In the genomic region with DNA sequence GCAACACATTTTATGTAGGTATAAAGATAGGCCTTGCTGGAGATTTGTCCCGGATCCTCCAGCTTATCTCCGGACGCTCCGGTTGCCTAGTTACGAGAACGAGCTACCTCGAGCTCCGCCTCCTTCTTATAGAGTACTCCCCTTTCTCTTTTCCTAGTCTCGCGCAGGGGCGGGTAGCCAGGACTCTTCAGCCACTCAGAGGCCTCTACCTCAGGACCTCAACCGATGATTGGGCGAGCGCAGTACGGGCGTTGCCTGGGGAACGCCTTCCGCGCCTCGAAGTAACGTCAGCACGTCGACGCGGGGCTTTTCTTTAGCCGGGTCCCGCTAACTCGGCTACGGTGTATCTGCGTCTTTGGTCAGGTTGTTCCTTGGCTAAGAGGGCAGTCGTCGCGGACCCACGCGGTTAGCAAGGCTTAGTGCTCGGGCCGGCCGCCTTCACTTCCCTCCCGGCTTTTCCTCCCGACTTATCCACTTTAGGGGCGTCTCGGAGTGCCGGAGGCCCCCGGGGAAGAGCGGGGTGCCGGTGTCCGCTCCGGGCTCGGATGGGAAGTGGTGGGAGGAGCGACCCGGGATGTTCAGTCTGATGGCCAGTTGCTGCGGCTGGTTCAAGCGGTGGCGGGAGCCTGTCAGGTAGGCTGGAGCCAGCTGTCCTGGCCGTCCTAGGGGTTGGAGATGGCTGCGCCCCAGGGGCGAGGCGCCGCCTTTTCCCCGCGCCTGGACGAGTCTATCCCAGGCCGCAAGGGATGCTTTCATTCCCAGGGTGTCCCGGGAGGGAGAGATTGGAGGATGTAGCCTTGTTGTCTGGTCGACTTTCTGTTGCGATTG, we compare ENCODE assay signal across 8 cellular contexts. TPM values are rescaled to one million over a fixed set of nuclear protein-coding genes. Genes with fewer than 3 reads are reported as not detected.
DNase-seq lines count a peak whose midpoint lies in the region; ATAC-seq and TF ChIP-seq lines count a peak whose summit lies in the region.

ARL13B (plus strand) TSS at position 306 of the 828 bp plus-strand sequence; CDS start at position 575, 269 bp downstream.

- H3K36me3 ChIP-seq in Panc1 (ENCODE audit: control insufficient read depth, insufficient read depth, low read length), result no peaks in the 10 kb centered on the region; the same call in 1 of the 2 replicates
- H3K36me3 ChIP-seq in muscle layer of colon (ENCODE audit: insufficient read depth, low read length), result no peaks in the 10 kb centered on the region

- H3K4me3 ChIP-seq in Panc1 (ENCODE audit: low read depth in 2 of 2, low read length in 2 of 2) (peak within 1 kb of the TSS; percentile 82 to 84), muscle layer of colon (ENCODE audit: low read depth in 1 of 2, low read length in 2 of 2) (peak within 1 kb of the TSS; percentile 64 to 81)

- CTCF ChIA-PET in Panc1 (lab: Charles Lee), result no interaction called here

- POLR2A ChIA-PET in Panc1 (lab: Charles Lee), result interaction anchor here (0.6 to 1.0 kb wide), 5 partner anchors 13 to 89 kb away, joined by 3 to 6 read pairs (median 3); partner anchors contain the start of genes DHFR2 and NSUN3

- H3K4me1 ChIP-seq in Panc1 (ENCODE audit: control insufficient read depth, insufficient read depth, low read length) (peaks cover 9% of the 10 kb centered on the region; the same call in 1 of the 2 replicates), muscle layer of colon (ENCODE audit: insufficient read depth, low read length) (no peaks in the 10 kb centered on the region)

- H3K27me3 ChIP-seq in Panc1 (ENCODE audit: control insufficient read depth, insufficient read depth, low read length), result no peaks in the 10 kb centered on the region
- no peaks in the 10 kb centered on the region for H3K27me3 ChIP-seq in muscle layer of colon (ENCODE audit: control insufficient read depth in 1 of 2, insufficient read depth in 2 of 2, low read length in 2 of 2)

- in situ Hi-C loops in Panc1 (cut with HindIII; ENCODE audit: low pct_unique_long_range_greater_than_20kb, low sequenced_read_pairs), result no loop called here

- DNase-seq in DMS53 (lab: John Stamatoyannopoulos, UW), result peak; percentile 99
- DNase-seq in KG1 (lab: John Stamatoyannopoulos, UW), result peak; percentile 93
- DNase-seq in Panc1 (ENCODE audit: low read depth, low spot score), result peak; percentile 95
- DNase-seq in activated T-cell treated with anti-CD3 and anti-CD28 coated beads, Interleukin-2, amount 50 U/mL, for 48 hours, result peak; percentile 92 to 93
- DNase-seq in stimulated activated CD8-positive, alpha-beta memory T cell treated with anti-CD3 and anti-CD28 coated beads, Interleukin-7, amount 100 ng/mL, for 24 hours (ENCODE audit: low read depth), result peak; percentile 82

- H3K27ac ChIP-seq in Panc1 (ENCODE audit: low read length), result peak within 1 kb of the TSS; percentile 81
- H3K27ac ChIP-seq in muscle layer of colon (ENCODE audit: low read depth, low read length), result peak within 1 kb of the TSS; percentile 94

- peak within 1 kb of the TSS; percentile 71 for H3K9ac ChIP-seq in muscle layer of colon (ENCODE audit: low read length)

- ATAC-seq in GM21723 (IDR thresholded peaks at IDR 0.05; ENCODE audit: unreplicated experiment) (peak; percentile 100), Panc1 (peak; percentile 100), esophagus mucosa (peak; percentile 100)

- no peak for TF ChIP-seq CTCF in Panc1 (IDR thresholded peaks at IDR 0.05)

- H3K9me3 ChIP-seq in Panc1 (ENCODE audit: control insufficient read depth, insufficient read depth, low read depth, low read length), result no peaks in the 10 kb centered on the region
- H3K9me3 ChIP-seq in muscle layer of colon (ENCODE audit: low read length), result no peaks in the 10 kb centered on the region

- intact Hi-C loops in Panc1 (cut with micrococcal nuclease; ENCODE audit: unreplicated experiment), result no loop called here

- BruUV-seq in Panc1 (replicated peaks; lab: Mats Ljungman, UMichigan), result no TSS peak

RNA-seq across cellular contexts. Expression of gene ARL13B, which starts in this region (rescaled TPM):
- 26.6 TPM for total RNA-seq in Panc1 (2021; ENCODE audit: unreplicated experiment)
- 17.8 TPM for polyA plus RNA-seq in Panc1 (2012; ENCODE audit: insufficient read length)
- 6.5 TPM for total RNA-seq in esophagus mucosa

Comparison
In these comparisons a context has a peak if more than half of its experiments do, and no peak if none do; other contexts are left out.
1. Peak in every context shown above with its lines: DNase-seq, ATAC-seq, H3K4me3 ChIP-seq and H3K27ac ChIP-seq.